Comparison of ENCODE assay signal across 16 cellular contexts in genomic region chr4:51851937-51852290, GRCh38. TPM values are rescaled to one million over a fixed set of nuclear protein-coding genes. Genes with fewer than 3 reads are reported as not detected.
DNase-seq lines count a peak whose midpoint lies in the region; ATAC-seq and TF ChIP-seq lines count a peak whose summit lies in the region.
"Had no signal": no experiment of that assay in that cellular context is flagged by ENCODE, and none has a peak within 500 bp of the region (broad histone marks: within the 10 kb centered on the region; RNA-seq: fewer than 3 reads in every experiment).

No MANE protein-coding gene starts in this region.

- H3K36me3 ChIP-seq in adrenal gland (replicated peaks in 1 of 2) = no peaks in the 10 kb centered on the region
- H3K36me3 ChIP-seq in psoas muscle (ENCODE audit: insufficient read depth in 1 of 2, low read depth in 1 of 2) = no peaks in the 10 kb centered on the region
- H3K36me3 ChIP-seq: HAP-1 had no signal

- peak overlapping the region; percentile 31 for H3K27ac Mint-ChIP-seq in glutamatergic neuron (ENCODE audit: unreplicated experiment)

- H3K27me3 ChIP-seq in adrenal gland (no peaks in the 10 kb centered on the region), psoas muscle (ENCODE audit: insufficient read depth in 3 of 3, low read length in 2 of 3) (no peaks in the 10 kb centered on the region)

- peaks cover 56% of the 10 kb centered on the region for H3K4me1 Mint-ChIP-seq in glutamatergic neuron (ENCODE audit: low read depth, unreplicated experiment)

- H3K9me3 Mint-ChIP-seq in glutamatergic neuron (ENCODE audit: unreplicated experiment) = no peaks in the 10 kb centered on the region

- H3K4me3 Mint-ChIP-seq in glutamatergic neuron (ENCODE audit: unreplicated experiment) = no peak overlapping the region
- H3K4me3 Mint-ChIP-seq: CD14-positive monocyte had no signal

- H3K9me3 ChIP-seq in adrenal gland (replicated peaks in 1 of 3) (no peaks in the 10 kb centered on the region), psoas muscle (no peaks in the 10 kb centered on the region)
- H3K9me3 ChIP-seq: HAP-1 had no signal

- H3K36me3 Mint-ChIP-seq in glutamatergic neuron (ENCODE audit: unreplicated experiment) = no peaks in the 10 kb centered on the region

- H3K4me3 ChIP-seq in adrenal gland (no peak overlapping the region), psoas muscle (no peak overlapping the region)
- H3K4me3 ChIP-seq: HAP-1 had no signal

- H3K4me1 ChIP-seq in adrenal gland (replicated peaks in 1 of 2) (peaks cover 24 to 52% of the 10 kb centered on the region in 2 donors), psoas muscle (peaks cover 65% of the 10 kb centered on the region)

- peak; percentile 48 for DNase-seq in NCI-H82 (lab: John Stamatoyannopoulos, UW)
- DNase-seq in NCI-H82 treated with DMSO at 0.1 percent for 48 hours (lab: John Stamatoyannopoulos, UW; ENCODE audit: unreplicated experiment) = no peak
- DNase-seq in adrenal gland = no peak
- no peak for DNase-seq in glutamatergic neuron
- no peak for DNase-seq in psoas muscle
- DNase-seq in LoVo (ENCODE audit: low spot score) = no peak
- DNase-seq in DMS53 treated with DMSO at 0.1 percent for 48 hours (lab: John Stamatoyannopoulos, UW; ENCODE audit: unreplicated experiment) = no peak
- DNase-seq in midbrain (lab: John Stamatoyannopoulos, UW) = no peak
- DNase-seq: GDM1, MV-4-11, NCI-H1694 treated with DMSO at 0.1 percent for 48 hours, NCI-H510A, NCI-H748 treated with DMSO at 0.1 percent for 48 hours, SHP77 had no signal

- peaks cover 2% of the 10 kb centered on the region for H3K27me3 Mint-ChIP-seq in glutamatergic neuron (ENCODE audit: unreplicated experiment)

- intact Hi-C loops in adrenal gland (cut with DNase I) (no loop called here), psoas muscle (cut with DNase I) (no loop called here)

- TF ChIP-seq CTCF in adrenal gland (IDR thresholded peaks at IDR 0.05) = no peak
- TF ChIP-seq CTCF in glutamatergic neuron (IDR thresholded peaks at IDR 0.05; ENCODE audit: partially characterized antibody, unreplicated experiment) = no peak
- TF ChIP-seq CTCF in psoas muscle (IDR thresholded peaks at IDR 0.05) = no peak

- TF ChIP-seq POLR2A in adrenal gland (IDR thresholded peaks at IDR 0.05) = no peak

- H3K27ac ChIP-seq in adrenal gland = peak overlapping the region in 3 of 5 donors; percentile 11 to 50 (median 22)
- peak overlapping the region; percentile 19 for H3K27ac ChIP-seq in psoas muscle

- ATAC-seq in psoas muscle = no peak

RNA-seq across cellular contexts. Expression of gene DCUN1D4, which starts 9.0 kb away (rescaled TPM):
- 10 to 100 TPM; 25.0 to 86.2 (median 54.0) TPM for total RNA-seq in adrenal gland
- polyA plus RNA-seq in adrenal gland = 10 to 100 TPM; 33.8 to 55.6 (median 43.5) TPM
- total RNA-seq in glutamatergic neuron (ENCODE audit: unreplicated experiment) = 86.9 TPM
- total RNA-seq in psoas muscle = 10 to 100 TPM; 24.0 to 43.1 (median 31.1) TPM
- polyA plus RNA-seq in psoas muscle = 10 to 100 TPM; 13.5 to 30.5 (median 15.0) TPM
